In genomic region chr6:123715243-123715863, GRCh38 we compare ENCODE assay signal across 9 cellular contexts.
A peak's percentile ranks its signal among the peaks of the same experiment; 100 is the strongest.
DNase-seq lines count a peak whose midpoint lies in the region; ATAC-seq, FAIRE-seq and TF ChIP-seq lines count a peak whose summit lies in the region.
"Had no signal": no experiment of that assay in that cellular context is flagged by ENCODE, and none has a peak within 500 bp of the region (broad histone marks: within the 10 kb centered on the region; RNA-seq: fewer than 3 reads in every experiment).

No MANE protein-coding gene starts in this region.

- peak; percentile 41 for DNase-seq in ELR (ENCODE audit: low read depth)
- peak; percentile 49 to 70 for DNase-seq in HAP-1 (ENCODE audit: low spot score in 2 of 2)
- peak; percentile 75 for DNase-seq in NCI-H146 treated with DMSO at 0.1 percent for 48 hours (lab: John Stamatoyannopoulos, UW; ENCODE audit: unreplicated experiment)
- no peak for DNase-seq in astrocyte (ENCODE audit: low read depth)
- DNase-seq in kidney tubule cell (ENCODE audit: low spot score), result peak; percentile 38
- DNase-seq in T1000 (lab: John Stamatoyannopoulos, UW), result no peak
- DNase-seq in NK-92 (lab: John Stamatoyannopoulos, UW; ENCODE audit: unreplicated experiment), result no peak

- no peaks in the 10 kb centered on the region for H3K79me2 ChIP-seq in astrocyte (ENCODE audit: insufficient read depth, low read length)

- no peaks in the 10 kb centered on the region for H3K27me3 ChIP-seq in HAP-1 (ENCODE audit: low read depth)
- no peaks in the 10 kb centered on the region for H3K27me3 ChIP-seq in astrocyte (ENCODE audit: insufficient read depth, low read length)
- H3K27me3 ChIP-seq: SJSA1 had no signal

- no peak overlapping the region for H2AFZ ChIP-seq in astrocyte (ENCODE audit: low read depth, low read length)

- H3K9ac ChIP-seq in astrocyte (ENCODE audit: low read length), result no peak overlapping the region

- H3K4me2 ChIP-seq in astrocyte (ENCODE audit: low read length), result no peak overlapping the region

- no peaks in the 10 kb centered on the region for H3K4me1 ChIP-seq in HAP-1
- no peaks in the 10 kb centered on the region for H3K4me1 ChIP-seq in astrocyte (ENCODE audit: insufficient read depth, low read length)
- H3K4me1 ChIP-seq: SJSA1 had no signal

- FAIRE-seq in astrocyte (lab: Jason Lieb, UNC), result no peak

- TF ChIP-seq CTCF in astrocyte (IDR thresholded peaks at IDR 0.05; ENCODE audit: insufficient read depth, low read depth, low read length), result peak; percentile 48

- H3K27ac ChIP-seq in astrocyte (ENCODE audit: low read depth, low read length), result no peak overlapping the region
- H3K27ac ChIP-seq: SJSA1 had no signal

- in situ Hi-C loops in HAP-1 (cut with MboI; ENCODE audit: low sequenced_read_pairs), result no loop called here

- H3K36me3 Mint-ChIP-seq in astrocyte (ENCODE audit: low read depth, unreplicated experiment), result no peaks in the 10 kb centered on the region

- ATAC-seq in GM18520 (IDR thresholded peaks at IDR 0.05; ENCODE audit: unreplicated experiment), result no peak

- no peaks in the 10 kb centered on the region for H3K9me3 Mint-ChIP-seq in astrocyte (ENCODE audit: unreplicated experiment)

- H4K20me1 ChIP-seq in astrocyte (ENCODE audit: insufficient read depth, low read length), result no peaks in the 10 kb centered on the region

- H3K4me3 ChIP-seq in HAP-1 (no peak overlapping the region), astrocyte (ENCODE audit: insufficient read depth, low read depth, low read length) (no peak overlapping the region)
- H3K4me3 ChIP-seq: SJSA1 had no signal

- no peaks in the 10 kb centered on the region for H3K4me1 Mint-ChIP-seq in astrocyte (ENCODE audit: low read depth, unreplicated experiment)

- H3K27me3 Mint-ChIP-seq in astrocyte (ENCODE audit: low read depth, unreplicated experiment), result no peaks in the 10 kb centered on the region

- H3K4me3 Mint-ChIP-seq in astrocyte (ENCODE audit: unreplicated experiment), result no peak overlapping the region

- no peaks in the 10 kb centered on the region for H3K36me3 ChIP-seq in HAP-1 (replicated peaks)
- no peaks in the 10 kb centered on the region for H3K36me3 ChIP-seq in astrocyte (ENCODE audit: insufficient read depth, low read length)
- H3K36me3 ChIP-seq: SJSA1 had no signal

- no peak overlapping the region for H3K27ac Mint-ChIP-seq in astrocyte (ENCODE audit: unreplicated experiment)

- H3K9me3 ChIP-seq in HAP-1 (no peaks in the 10 kb centered on the region), astrocyte (ENCODE audit: insufficient read depth, low read depth, low read length) (no peaks in the 10 kb centered on the region)
- H3K9me3 ChIP-seq: SJSA1 had no signal

Comparison
In these comparisons a context has a peak if more than half of its experiments do, and no peak if none do; other contexts are left out.
1. DNase-seq: peak in ELR (single experiment), HAP-1 (2 of 2), NCI-H146 treated with DMSO at 0.1 percent for 48 hours (single experiment) and kidney tubule cell (single experiment); none in astrocyte (single experiment), T1000 (single experiment) and NK-92 (single experiment).